In genomic region chr12:9034095-9034494, GRCh38 we compare ENCODE assay signal across 13 cellular contexts.
"Had no signal": no experiment of that assay in that cellular context is flagged by ENCODE, and none has a peak within 500 bp of the region (broad histone marks: within the 10 kb centered on the region; RNA-seq: fewer than 3 reads in every experiment).

No MANE protein-coding gene starts in this region.

- ATAC-seq: left colon, left ventricle myocardium superior had no signal

- H3K4me3 Mint-ChIP-seq: nephron progenitor cell had no signal

- H3K27ac Mint-ChIP-seq: nephron progenitor cell had no signal

- DNase-seq: effector CD4-positive, alpha-beta T cell; foreskin melanocyte; head of caudate nucleus; left colon; left ventricle myocardium superior; mesenchymal stem cell; midbrain; nephron progenitor cell; ovary; sigmoid colon; stimulated activated CD4-positive, alpha-beta T cell treated with anti-CD3 and anti-CD28 coated beads, Interleukin-2, amount 100 ng/mL, for 24 hours; stimulated activated naive CD4-positive, alpha-beta T cell treated with Interleukin-2 at 50 U/mL for 16 hours; tibial artery had no signal
